Comparison of ENCODE assay signal across 8 cellular contexts in genomic region chr16:25106567-25107465, GRCh38. TPM values are rescaled to one million over a fixed set of nuclear protein-coding genes. Genes with fewer than 3 reads are reported as not detected.
A peak's percentile ranks its signal among the peaks of the same experiment; 100 is the strongest.
DNase-seq lines count a peak whose midpoint lies in the region; ATAC-seq and TF ChIP-seq lines count a peak whose summit lies in the region.

No MANE protein-coding gene starts in this region.

- peaks cover 31% of the 10 kb centered on the region for H3K36me3 Mint-ChIP-seq in Calu3 (ENCODE audit: insufficient read depth, unreplicated experiment)
- no peaks in the 10 kb centered on the region for H3K36me3 Mint-ChIP-seq in neural crest cell (ENCODE audit: low read depth)
- H3K36me3 Mint-ChIP-seq in stimulated activated naive CD8-positive, alpha-beta T cell treated with anti-CD3 and anti-CD28 coated beads, Interleukin-15, Interleukin-2, amounts not matched to agents 100 ng/mL and 50 ng/mL, for 24 hours (ENCODE audit: low read depth) = peaks cover 6% of the 10 kb centered on the region

- ATAC-seq in GM21526 (IDR thresholded peaks at IDR 0.05; ENCODE audit: low FRiP score, unreplicated experiment) (peak; percentile 44), foreskin keratinocyte (peak; percentile 43)

- H3K27ac ChIP-seq in foreskin keratinocyte = no peak overlapping the region

- H3K27ac Mint-ChIP-seq in Calu3 (ENCODE audit: unreplicated experiment) = peak overlapping the region; percentile 95
- peak overlapping the region; percentile 93 for H3K27ac Mint-ChIP-seq in neural crest cell (ENCODE audit: unreplicated experiment)
- H3K27ac Mint-ChIP-seq in stimulated activated naive CD8-positive, alpha-beta T cell treated with anti-CD3 and anti-CD28 coated beads, Interleukin-15, Interleukin-2, amounts not matched to agents 100 ng/mL and 50 ng/mL, for 24 hours = peak overlapping the region; percentile 93

- intact Hi-C loops in Calu3 (cut with micrococcal nuclease; ENCODE audit: unreplicated experiment) = loop anchor here (5.0 to 10.0 kb wide), 2 partner anchors 112 to 265 kb away; no protein-coding TSS in a partner anchor

- BruUV-seq in Calu3 (replicated peaks; lab: Mats Ljungman, UMichigan) = TSS peak; percentile 72

- H3K9me3 Mint-ChIP-seq in Calu3 (ENCODE audit: low read depth, unreplicated experiment) (no peaks in the 10 kb centered on the region), neural crest cell (no peaks in the 10 kb centered on the region)
- H3K9me3 Mint-ChIP-seq in stimulated activated naive CD8-positive, alpha-beta T cell treated with anti-CD3 and anti-CD28 coated beads, Interleukin-15, Interleukin-2, amounts not matched to agents 100 ng/mL and 50 ng/mL, for 24 hours = no peaks in the 10 kb centered on the region

- peaks cover 7% of the 10 kb centered on the region for H3K4me1 ChIP-seq in foreskin keratinocyte

- TF ChIP-seq POLR2A in Raji (IDR thresholded peaks at IDR 0.05; ENCODE audit: insufficient read depth, low read depth, low read length) = peak; percentile 20; the same call in 1 of the 2 replicates

- CTCF ChIA-PET in Calu3 (lab: Charles Lee) = interaction anchor here (0.5 to 1.0 kb wide), 5 partner anchors 29 to 272 kb away, joined by 3 to 5 read pairs (median 3); partner anchors contain the start of gene ARHGAP17

- H3K4me3 Mint-ChIP-seq in Calu3 (ENCODE audit: low read depth, unreplicated experiment) (peak overlapping the region; percentile 91), neural crest cell (peak overlapping the region; percentile 95)
- peak overlapping the region; percentile 91 for H3K4me3 Mint-ChIP-seq in stimulated activated naive CD8-positive, alpha-beta T cell treated with anti-CD3 and anti-CD28 coated beads, Interleukin-15, Interleukin-2, amounts not matched to agents 100 ng/mL and 50 ng/mL, for 24 hours

- DNase-seq in Calu3 (peak; percentile 94), foreskin keratinocyte (peak in 1 of 2 donors; percentile 44), neural crest cell (ENCODE audit: low read depth, low spot score) (peak; percentile 84)
- DNase-seq in activated naive CD4-positive, alpha-beta T cell (lab: John Stamatoyannopoulos, UW) = peak; percentile 18 to 43 (median 27)

- H3K4me1 Mint-ChIP-seq in Calu3 (ENCODE audit: low read depth, unreplicated experiment) = peaks cover 31% of the 10 kb centered on the region
- peaks cover 28% of the 10 kb centered on the region for H3K4me1 Mint-ChIP-seq in neural crest cell
- H3K4me1 Mint-ChIP-seq in stimulated activated naive CD8-positive, alpha-beta T cell treated with anti-CD3 and anti-CD28 coated beads, Interleukin-15, Interleukin-2, amounts not matched to agents 100 ng/mL and 50 ng/mL, for 24 hours (ENCODE audit: low read depth) = peaks cover 43% of the 10 kb centered on the region

- H3K27me3 Mint-ChIP-seq in Calu3 (ENCODE audit: unreplicated experiment) (peaks cover 12% of the 10 kb centered on the region), neural crest cell (ENCODE audit: low read depth) (peaks cover 12% of the 10 kb centered on the region)
- no peaks in the 10 kb centered on the region for H3K27me3 Mint-ChIP-seq in stimulated activated naive CD8-positive, alpha-beta T cell treated with anti-CD3 and anti-CD28 coated beads, Interleukin-15, Interleukin-2, amounts not matched to agents 100 ng/mL and 50 ng/mL, for 24 hours

- no peaks in the 10 kb centered on the region for H3K27me3 ChIP-seq in foreskin keratinocyte

- no peak for TF ChIP-seq CTCF in Calu3 (IDR thresholded peaks at IDR 0.05; ENCODE audit: unreplicated experiment)
- TF ChIP-seq CTCF in LNCAP (IDR thresholded peaks at IDR 0.05) = peak; percentile 38; the same call in 1 of the 2 replicates
- peak; percentile 37 for TF ChIP-seq CTCF in foreskin keratinocyte (conservative IDR thresholded peaks at IDR 0.05)
- TF ChIP-seq CTCF in neural crest cell (conservative IDR thresholded peaks at IDR 0.05) = peak; percentile 49

RNA-seq across cellular contexts. Expression of gene LCMT1, which starts 4.7 kb away (rescaled TPM):
- total RNA-seq in Calu3 (2022) (43.6 and 46.8 TPM in 2 replicates), foreskin keratinocyte (28.9 and 29.6 TPM in 2 replicates), neural crest cell (49.9 and 52.2 TPM in 2 replicates)
- 37.7 and 38.3 TPM in 2 replicates for polyA plus RNA-seq in foreskin keratinocyte
